In genomic region chr6:159778542-159778941, GRCh38 we compare ENCODE assay signal across 1 cellular context.
TF ChIP-seq lines count a peak whose summit lies in the region.

No MANE protein-coding gene starts in this region.

TF ChIP-seq in H1, 55 proteins besides CTCF, POLR2A, EP300 and RAD21:
- TF ChIP-seq NANOG (IDR thresholded peaks at IDR 0.05; ENCODE audit: insufficient read depth, low read depth, low read length, poor library complexity, severe bottlenecking) (no peak), TAF7 (optimal IDR thresholded peaks at IDR 0.05; ENCODE audit: borderline replicate concordance, low read depth, low read length) (no peak), POLR2AphosphoS5 (IDR thresholded peaks at IDR 0.05; ENCODE audit: low read depth, low read length) (peak; percentile 68)
